In the genomic region with DNA sequence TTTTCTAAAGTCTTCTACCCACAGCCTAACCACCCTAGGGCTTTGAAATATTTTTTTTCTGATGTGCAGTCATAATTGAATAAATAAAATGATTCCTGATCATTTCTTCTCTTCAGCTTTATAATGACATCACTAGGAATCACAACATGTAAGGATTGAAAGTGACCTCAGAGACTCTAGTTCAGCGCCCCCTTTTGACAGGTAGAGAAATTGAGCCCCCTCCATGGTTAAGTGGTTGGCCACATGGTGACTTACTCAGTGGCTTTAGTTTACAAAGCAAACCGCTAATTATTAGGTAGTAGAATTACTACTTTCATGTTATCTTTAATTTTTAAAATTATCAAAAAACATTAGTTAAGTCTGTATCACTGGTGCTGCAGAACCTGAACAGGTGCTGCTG, we compare ENCODE assay signal across 9 cellular contexts. TPM values are rescaled to one million over a fixed set of nuclear protein-coding genes. Genes with fewer than 3 reads are reported as not detected.
A peak's percentile ranks its signal among the peaks of the same experiment; 100 is the strongest.
DNase-seq lines count a peak whose midpoint lies in the region; ATAC-seq and TF ChIP-seq lines count a peak whose summit lies in the region.
"Had no signal": no experiment of that assay in that cellular context is flagged by ENCODE, and none has a peak within 500 bp of the region (broad histone marks: within the 10 kb centered on the region; RNA-seq: fewer than 3 reads in every experiment).

No MANE protein-coding gene starts in this region.

- no peaks in the 10 kb centered on the region for H4K20me1 ChIP-seq in DOHH2 (ENCODE audit: control insufficient read depth, insufficient read depth, low read depth, low read length)

- H3K4me2 ChIP-seq in DOHH2 (ENCODE audit: low read length) (no peak overlapping the region), mesenchymal stem cell (ENCODE audit: low read length, poor library complexity, severe bottlenecking) (no peak overlapping the region)

- no peaks in the 10 kb centered on the region for H3K9me3 Mint-ChIP-seq in natural killer cell treated with Interleukin-12 subunit alpha and Interleukin-12 subunit beta and Interleukin-15 and Interleukin-18, amount 100 ng/mL, for 72 hours
- no peaks in the 10 kb centered on the region for H3K9me3 Mint-ChIP-seq in activated naive CD4-positive, alpha-beta T cell treated with anti-CD3 and anti-CD28 coated beads, Interleukin-2, amount 50 U/mL, for 72 hours

- H3K9me3 ChIP-seq in DOHH2 (ENCODE audit: control insufficient read depth, insufficient read depth, low read length): no peaks in the 10 kb centered on the region
- H3K9me3 ChIP-seq in WERI-Rb-1 (ENCODE audit: severe bottlenecking): no peaks in the 10 kb centered on the region
- no peaks in the 10 kb centered on the region for H3K9me3 ChIP-seq in mesenchymal stem cell (ENCODE audit: control insufficient read depth, low read length)

- no peak overlapping the region for H2BK5ac ChIP-seq in mesenchymal stem cell (ENCODE audit: low read depth, low read length, poor library complexity, severe bottlenecking)

- H3K4me1 Mint-ChIP-seq in natural killer cell treated with Interleukin-12 subunit alpha and Interleukin-12 subunit beta and Interleukin-15 and Interleukin-18, amount 100 ng/mL, for 72 hours (ENCODE audit: low read depth in 2 of 2): no peaks in the 10 kb centered on the region

- no peak overlapping the region for H3K18ac ChIP-seq in mesenchymal stem cell (ENCODE audit: low read depth in 1 of 2, low read length in 2 of 2)

- ATAC-seq in HG02678 (IDR thresholded peaks at IDR 0.05; ENCODE audit: unreplicated experiment): peak; percentile 53
- ATAC-seq in HG03457 (IDR thresholded peaks at IDR 0.05; ENCODE audit: unreplicated experiment): no peak
- ATAC-seq in natural killer cell treated with Interleukin-12 subunit alpha and Interleukin-12 subunit beta and Interleukin-15 and Interleukin-18, amount 100 ng/mL, for 72 hours: no peak
- ATAC-seq in activated naive CD4-positive, alpha-beta T cell treated with anti-CD3 and anti-CD28 coated beads, Interleukin-2, amount 50 U/mL, for 72 hours: no peak
- ATAC-seq: left ventricle myocardium superior had no signal

- H2BK120ac ChIP-seq in mesenchymal stem cell (ENCODE audit: low read depth, low read length): no peak overlapping the region

- no peak overlapping the region for H3K14ac ChIP-seq in mesenchymal stem cell (ENCODE audit: low read length in 2 of 2)

- no peak overlapping the region for H2AFZ ChIP-seq in mesenchymal stem cell (ENCODE audit: low read depth, low read length)

- no peak overlapping the region for H4K8ac ChIP-seq in mesenchymal stem cell (ENCODE audit: low read length)

- TF ChIP-seq CTCF in DOHH2 (IDR thresholded peaks at IDR 0.05; ENCODE audit: low read depth, low read length, poor library complexity, severe bottlenecking): peak; percentile 77
- peak; percentile 44 for TF ChIP-seq CTCF in WERI-Rb-1 (IDR thresholded peaks at IDR 0.05; ENCODE audit: low read depth, low read length)

- no peak overlapping the region for H3K4ac ChIP-seq in mesenchymal stem cell (ENCODE audit: low read depth in 1 of 2, low read length in 2 of 2)

- WGBS in mesenchymal stem cell: 0% methylated on average over 1 of the region's 2 CpGs

- H3K27ac ChIP-seq in DOHH2 (ENCODE audit: low read depth, low read length) (no peak overlapping the region), WERI-Rb-1 (no peak overlapping the region), mesenchymal stem cell (ENCODE audit: low read length, poor library complexity, severe bottlenecking) (no peak overlapping the region)

- H4K91ac ChIP-seq in mesenchymal stem cell (ENCODE audit: low read length): no peak overlapping the region

- DNase-seq in WERI-Rb-1: peak; percentile 25
- peak; percentile 33 for DNase-seq in mesenchymal stem cell
- DNase-seq in GDM1 (lab: John Stamatoyannopoulos, UW): no peak
- no peak for DNase-seq in natural killer cell treated with Interleukin-12 subunit alpha and Interleukin-12 subunit beta and Interleukin-15 and Interleukin-18, amount 100 ng/mL, for 72 hours (ENCODE audit: low spot score)
- DNase-seq in activated naive CD4-positive, alpha-beta T cell treated with anti-CD3 and anti-CD28 coated beads, Interleukin-2, amount 50 U/mL, for 72 hours (ENCODE audit: low spot score in 2 of 2): no peak
- DNase-seq: left ventricle myocardium superior had no signal

- no peaks in the 10 kb centered on the region for H3K36me3 Mint-ChIP-seq in natural killer cell treated with Interleukin-12 subunit alpha and Interleukin-12 subunit beta and Interleukin-15 and Interleukin-18, amount 100 ng/mL, for 72 hours
- H3K36me3 Mint-ChIP-seq in activated naive CD4-positive, alpha-beta T cell treated with anti-CD3 and anti-CD28 coated beads, Interleukin-2, amount 50 U/mL, for 72 hours: no peaks in the 10 kb centered on the region

- H2BK12ac ChIP-seq in mesenchymal stem cell (ENCODE audit: low read length in 2 of 2): no peak overlapping the region

- H3F3A ChIP-seq in DOHH2 (ENCODE audit: control insufficient read depth, insufficient read depth): no peaks in the 10 kb centered on the region

- no peak overlapping the region for H3K9ac ChIP-seq in mesenchymal stem cell (ENCODE audit: low read length)

- no peaks in the 10 kb centered on the region for H3K79me2 ChIP-seq in DOHH2 (ENCODE audit: control insufficient read depth, low read length)

- H3K79me1 ChIP-seq in mesenchymal stem cell (replicated peaks; ENCODE audit: low read length, poor library complexity, severe bottlenecking): no peaks in the 10 kb centered on the region

- H3K4me3 ChIP-seq in DOHH2 (ENCODE audit: low read length): no peak overlapping the region
- H3K4me3 ChIP-seq in WERI-Rb-1 (ENCODE audit: low read depth, low read length): no peak overlapping the region
- H3K4me3 ChIP-seq in mesenchymal stem cell (ENCODE audit: insufficient read depth in 1 of 2, low read depth in 1 of 2, low read length in 2 of 2): no peak overlapping the region

- H2AK5ac ChIP-seq in mesenchymal stem cell (ENCODE audit: low read length, severe bottlenecking): no peak overlapping the region

- no peak overlapping the region for H3K27ac Mint-ChIP-seq in natural killer cell treated with Interleukin-12 subunit alpha and Interleukin-12 subunit beta and Interleukin-15 and Interleukin-18, amount 100 ng/mL, for 72 hours
- H3K27ac Mint-ChIP-seq in activated naive CD4-positive, alpha-beta T cell treated with anti-CD3 and anti-CD28 coated beads, Interleukin-2, amount 50 U/mL, for 72 hours: no peak overlapping the region

- no peak overlapping the region for H3K23ac ChIP-seq in mesenchymal stem cell (ENCODE audit: low read length in 2 of 2)

- H3K4me1 ChIP-seq in DOHH2 (ENCODE audit: control insufficient read depth, low read length) (no peaks in the 10 kb centered on the region), mesenchymal stem cell (ENCODE audit: control insufficient read depth, insufficient read depth, low read depth, low read length) (peaks cover 6% of the 10 kb centered on the region)

- H3K36me3 ChIP-seq in DOHH2 (ENCODE audit: control insufficient read depth, low read length) (no peaks in the 10 kb centered on the region), WERI-Rb-1 (no peaks in the 10 kb centered on the region), mesenchymal stem cell (ENCODE audit: control insufficient read depth in 1 of 2, insufficient read depth in 2 of 2, low read depth in 1 of 2, low read length in 2 of 2) (no peaks in the 10 kb centered on the region)

- no peaks in the 10 kb centered on the region for H3K27me3 ChIP-seq in DOHH2 (ENCODE audit: control insufficient read depth, low read length)
- H3K27me3 ChIP-seq in WERI-Rb-1 (ENCODE audit: insufficient read depth, low read depth, severe bottlenecking): no peaks in the 10 kb centered on the region
- H3K27me3 ChIP-seq in mesenchymal stem cell (ENCODE audit: control insufficient read depth in 1 of 2, insufficient read depth in 1 of 2, low read length in 2 of 2): peaks cover 0 to 7% of the 10 kb centered on the region in 2 experiments

- H3K4me3 Mint-ChIP-seq in natural killer cell treated with Interleukin-12 subunit alpha and Interleukin-12 subunit beta and Interleukin-15 and Interleukin-18, amount 100 ng/mL, for 72 hours: no peak overlapping the region

- peaks cover 0 to 2% of the 10 kb centered on the region in 2 donors for H3K27me3 Mint-ChIP-seq in natural killer cell treated with Interleukin-12 subunit alpha and Interleukin-12 subunit beta and Interleukin-15 and Interleukin-18, amount 100 ng/mL, for 72 hours

- H2BK15ac ChIP-seq in mesenchymal stem cell (ENCODE audit: low read depth, poor library complexity, severe bottlenecking): no peak overlapping the region

- no peaks in the 10 kb centered on the region for H3K9me2 ChIP-seq in DOHH2 (replicated peaks; ENCODE audit: control insufficient read depth, low read length)

RNA-seq across cellular contexts. Expression of a gene that starts 13.3 kb away (rescaled TPM):
- 1.6 TPM for polyA plus RNA-seq in mesenchymal stem cell (2013, experiment 1 of 2)
- polyA plus RNA-seq in mesenchymal stem cell (2013, experiment 2 of 2): 1.7 TPM
- not detected for total RNA-seq in natural killer cell treated with Interleukin-12 subunit alpha and Interleukin-12 subunit beta and Interleukin-15 and Interleukin-18, amount 100 ng/mL, for 72 hours
- total RNA-seq in activated naive CD4-positive, alpha-beta T cell treated with anti-CD3 and anti-CD28 coated beads, Interleukin-2, amount 50 U/mL, for 72 hours: under 1 TPM; 0.18 to 0.51 TPM

Comparison
In these comparisons a context has a peak if more than half of its experiments do, and no peak if none do; other contexts are left out.
1. DNase-seq: peak in WERI-Rb-1 (single experiment) and mesenchymal stem cell (single experiment); none in GDM1 (single experiment), natural killer cell treated with Interleukin-12 subunit alpha and Interleukin-12 subunit beta and Interleukin-15 and Interleukin-18, amount 100 ng/mL, for 72 hours (single experiment) and activated naive CD4-positive, alpha-beta T cell treated with anti-CD3 and anti-CD28 coated beads, Interleukin-2, amount 50 U/mL, for 72 hours (0 of 2).